ENCODE assay signal across 8 cellular contexts in genomic region chr6:158060447-158061360, GRCh38.
DNase-seq lines count a peak whose midpoint lies in the region; ATAC-seq and TF ChIP-seq lines count a peak whose summit lies in the region.

No MANE protein-coding gene starts in this region.

- H3K27me3 ChIP-seq in ascending aorta: no peaks in the 10 kb centered on the region

- peaks cover 0 to 4% of the 10 kb centered on the region in 2 donors for H3K36me3 Mint-ChIP-seq in CD14-positive monocyte

- TF ChIP-seq CTCF in CD14-positive monocyte (IDR thresholded peaks at IDR 0.05): no peak
- no peak for TF ChIP-seq CTCF in ascending aorta (IDR thresholded peaks at IDR 0.05)

- ATAC-seq in HG03520 (IDR thresholded peaks at IDR 0.05; ENCODE audit: unreplicated experiment): no peak

- H3K27me3 Mint-ChIP-seq in CD14-positive monocyte (ENCODE audit: low read depth in 3 of 3): peaks cover 0 to 2% (median 0%) of the 10 kb centered on the region in 3 donors

- H3K36me3 ChIP-seq in ascending aorta: peaks cover 0 to 28% of the 10 kb centered on the region in 2 donors

- H3K9me3 ChIP-seq in ascending aorta: no peaks in the 10 kb centered on the region

- peak overlapping the region in 1 of 2 donors; percentile 50 for H3K4me3 ChIP-seq in ascending aorta
- no peak overlapping the region for H3K4me3 ChIP-seq in skin epidermis

- no peak overlapping the region for H3K4me3 Mint-ChIP-seq in CD14-positive monocyte

- DNase-seq in CD14-positive monocyte (ENCODE audit: low spot score) (no peak), LoVo (ENCODE audit: low spot score) (peak; percentile 60), ascending aorta (ENCODE audit: low spot score in 2 of 2) (peak; percentile 78 to 97), hypothalamus (lab: John Stamatoyannopoulos, UW) (peak in 29 of 51 donors; percentile 10 to 78 (median 45)), retina (no peak)
- DNase-seq in stimulated activated CD4-positive, alpha-beta T cell treated with anti-CD3 and anti-CD28 coated beads, Interleukin-2, amount 100 ng/mL, for 24 hours: no peak

- H3K27ac ChIP-seq in ascending aorta (peak overlapping the region; percentile 96 to 99), skin epidermis (peak overlapping the region; percentile 36 to 94 (median 85))

- peaks cover 31% of the 10 kb centered on the region for H3K4me1 Mint-ChIP-seq in CD14-positive monocyte

- H3K4me1 ChIP-seq in ascending aorta: peaks cover 10 to 24% of the 10 kb centered on the region in 2 donors

- intact Hi-C loops in CD14-positive monocyte (cut with micrococcal nuclease) (no loop called here), ascending aorta (cut with DNase I) (loop anchor here (1.0 to 10.0 kb wide), 4 partner anchors 18 to 416 kb away; partner anchors contain the start of gene SYNJ2)

- H3K9me3 Mint-ChIP-seq in CD14-positive monocyte: peaks cover 0 to 9% (median 4%) of the 10 kb centered on the region in 7 donors

- H3K27ac Mint-ChIP-seq in CD14-positive monocyte: peak overlapping the region in 6 of 7 donors; percentile 15 to 97 (median 76)

Comparison
In these comparisons a context has a peak if more than half of its experiments do, and no peak if none do; other contexts are left out.
1. DNase-seq: peak in LoVo (single experiment), ascending aorta (2 of 2) and hypothalamus (29 of 51); none in CD14-positive monocyte (single experiment), retina (single experiment) and stimulated activated CD4-positive, alpha-beta T cell treated with anti-CD3 and anti-CD28 coated beads, Interleukin-2, amount 100 ng/mL, for 24 hours (0 of 2).